In genomic region chr1:228109073-228109961, GRCh38 we compare ENCODE assay signal across 1 cellular context.
TF ChIP-seq lines count a peak whose summit lies in the region.

TSS of gene MRPL55 (minus strand) at chr1:228109299. CDS start at chr1:228108260, 1,039 bp downstream.

TF ChIP-seq in HepG2, 621 proteins besides CTCF, POLR2A, EP300 and RAD21 (continued from another document and continues in another):
- TF ChIP-seq CEBPZ (IDR thresholded peaks at IDR 0.05; ENCODE audit: low read length), result no peak
- TF ChIP-seq RBAK (CRISPR knock-in tag; IDR thresholded peaks at IDR 0.05), result peak; percentile 57; the same call in 1 of the 2 replicates
- TF ChIP-seq ZNF143 (CRISPR knock-in tag; IDR thresholded peaks at IDR 0.05), result peak; percentile 38; the same call in 1 of the 2 replicates
- TF ChIP-seq GMEB1 (CRISPR knock-in tag; IDR thresholded peaks at IDR 0.05; ENCODE audit: borderline replicate concordance), result peak; percentile 92
- peak; percentile 83 for TF ChIP-seq MXD3 (CRISPR knock-in tag; IDR thresholded peaks at IDR 0.05)
- TF ChIP-seq ZNF12 (CRISPR knock-in tag; IDR thresholded peaks at IDR 0.05), result peak; percentile 87
- TF ChIP-seq ZNF20 (CRISPR knock-in tag; IDR thresholded peaks at IDR 0.05), result no peak
- no peak for TF ChIP-seq TRIM24 (CRISPR knock-in tag; IDR thresholded peaks at IDR 0.05)
- no peak for TF ChIP-seq SKIL (CRISPR knock-in tag; IDR thresholded peaks at IDR 0.05; ENCODE audit: borderline replicate concordance)
- TF ChIP-seq AGO1 (IDR thresholded peaks at IDR 0.05; ENCODE audit: low read depth, low read length, poor library complexity, severe bottlenecking), result no peak
- no peak for TF ChIP-seq NFRKB (IDR thresholded peaks at IDR 0.05)
- peak; percentile 91; the same call in 1 of the 2 replicates for TF ChIP-seq FOXK1 (CRISPR knock-in tag; IDR thresholded peaks at IDR 0.05; ENCODE audit: borderline replicate concordance, low read depth)
- no peak for TF ChIP-seq ETV6 (CRISPR knock-in tag; conservative IDR thresholded peaks at IDR 0.05)
- TF ChIP-seq TP53 (CRISPR knock-in tag; conservative IDR thresholded peaks at IDR 0.05), result no peak
- peak; percentile 43; the same call in 1 of the 2 replicates for TF ChIP-seq ZBTB7A (CRISPR knock-in tag; IDR thresholded peaks at IDR 0.05)
- TF ChIP-seq ZZZ3 (CRISPR knock-in tag; IDR thresholded peaks at IDR 0.05; ENCODE audit: borderline replicate concordance), result no peak; the same call in 1 of the 2 replicates
- peak; percentile 90 for TF ChIP-seq YEATS4 (CRISPR knock-in tag; IDR thresholded peaks at IDR 0.05; ENCODE audit: borderline replicate concordance)
- TF ChIP-seq PHF21A (CRISPR knock-in tag; IDR thresholded peaks at IDR 0.05), result 0 out of 2 replicates have a peak, but pooled peaks have one; percentile 35
- TF ChIP-seq TEF (CRISPR knock-in tag; IDR thresholded peaks at IDR 0.05), result no peak
- no peak for TF ChIP-seq TCF12 (IDR thresholded peaks at IDR 0.05)
- TF ChIP-seq TCF12 (CRISPR knock-in tag; IDR thresholded peaks at IDR 0.05), result no peak
- no peak for TF ChIP-seq CENPX (CRISPR knock-in tag; IDR thresholded peaks at IDR 0.05)
- 0 out of 2 replicates have a peak, but pooled peaks have one; percentile 18 for TF ChIP-seq ZNF232 (CRISPR knock-in tag; IDR thresholded peaks at IDR 0.05; ENCODE audit: borderline replicate concordance)
- 0 out of 2 replicates have a peak, but pooled peaks have one; percentile 69 for TF ChIP-seq ZSCAN29 (CRISPR knock-in tag; conservative IDR thresholded peaks at IDR 0.05)
- TF ChIP-seq ZNF652 (CRISPR knock-in tag; IDR thresholded peaks at IDR 0.05; ENCODE audit: borderline replicate concordance, low read depth), result no peak
- TF ChIP-seq SRSF4 (IDR thresholded peaks at IDR 0.05; ENCODE audit: low read depth, low read length, poor library complexity, severe bottlenecking), result no peak
- TF ChIP-seq ZNF430 (CRISPR knock-in tag; IDR thresholded peaks at IDR 0.05), result peak; percentile 84
- TF ChIP-seq ZNF546 (CRISPR knock-in tag; conservative IDR thresholded peaks at IDR 0.05), result peak; percentile 82; the same call in 1 of the 2 replicates
- peak; percentile 85; the same call in 1 of the 2 replicates for TF ChIP-seq ZSCAN25 (CRISPR knock-in tag; IDR thresholded peaks at IDR 0.05)
- TF ChIP-seq HNF4A (CRISPR knock-in tag; IDR thresholded peaks at IDR 0.05), result peak; percentile 76
- 0 out of 2 replicates have a peak, but pooled peaks have one; percentile 85 for TF ChIP-seq ZFP36L1 (CRISPR knock-in tag; IDR thresholded peaks at IDR 0.05)
- no peak; the same call in none of the 2 replicates for TF ChIP-seq ZFP90 (CRISPR knock-in tag; IDR thresholded peaks at IDR 0.05; ENCODE audit: borderline replicate concordance)
- peak; percentile 60; the same call in 1 of the 2 replicates for TF ChIP-seq TFDP1 (CRISPR knock-in tag; IDR thresholded peaks at IDR 0.05; ENCODE audit: borderline replicate concordance)
- TF ChIP-seq ZNF263 (CRISPR knock-in tag; IDR thresholded peaks at IDR 0.05), result peak; percentile 95
- peak; percentile 94 for TF ChIP-seq ZNF883 (CRISPR knock-in tag; IDR thresholded peaks at IDR 0.05; ENCODE audit: not compliant biosample characterization)
- TF ChIP-seq TFAP4 (IDR thresholded peaks at IDR 0.05; ENCODE audit: borderline replicate concordance, low read depth), result 0 out of 2 replicates have a peak, but pooled peaks have one; percentile 32
- peak; percentile 89 for TF ChIP-seq ZNF687 (CRISPR knock-in tag; IDR thresholded peaks at IDR 0.05)
- TF ChIP-seq RARG (CRISPR knock-in tag; IDR thresholded peaks at IDR 0.05; ENCODE audit: low read depth), result no peak
- TF ChIP-seq ZNF3 (CRISPR knock-in tag; IDR thresholded peaks at IDR 0.05), result no peak
- TF ChIP-seq HIC2 (CRISPR knock-in tag; IDR thresholded peaks at IDR 0.05; ENCODE audit: low read depth), result no peak
- no peak; the same call in 1 of the 2 replicates for TF ChIP-seq NRL (CRISPR knock-in tag; IDR thresholded peaks at IDR 0.05; ENCODE audit: borderline replicate concordance)
- TF ChIP-seq DNMT3B (CRISPR knock-in tag; conservative IDR thresholded peaks at IDR 0.05), result no peak
- 0 out of 2 replicates have a peak, but pooled peaks have one; percentile 28 for TF ChIP-seq ZNF768 (CRISPR knock-in tag; IDR thresholded peaks at IDR 0.05)
- peak; percentile 82; the same call in 1 of the 2 replicates for TF ChIP-seq BORCS8-MEF2B (CRISPR knock-in tag; IDR thresholded peaks at IDR 0.05)
- TF ChIP-seq E2F5 (CRISPR knock-in tag; conservative IDR thresholded peaks at IDR 0.05), result no peak
- TF ChIP-seq LCORL (IDR thresholded peaks at IDR 0.05), result no peak
- peak; percentile 74; the same call in 1 of the 2 replicates for TF ChIP-seq LCORL (CRISPR knock-in tag; IDR thresholded peaks at IDR 0.05)
- TF ChIP-seq KLF12 (CRISPR knock-in tag; IDR thresholded peaks at IDR 0.05; ENCODE audit: borderline replicate concordance), result peak; percentile 79; the same call in 1 of the 2 replicates
- TF ChIP-seq FOXJ3 (CRISPR knock-in tag; IDR thresholded peaks at IDR 0.05; ENCODE audit: borderline replicate concordance), result 0 out of 2 replicates have a peak, but pooled peaks have one; percentile 11
- no peak for TF ChIP-seq ZNF432 (CRISPR knock-in tag; IDR thresholded peaks at IDR 0.05; ENCODE audit: borderline replicate concordance)
- no peak for TF ChIP-seq SRSF1 (optimal IDR thresholded peaks at IDR 0.05; ENCODE audit: low read depth, low read length)
